15 cellular contexts compared by ENCODE assay signal in the genomic region with DNA sequence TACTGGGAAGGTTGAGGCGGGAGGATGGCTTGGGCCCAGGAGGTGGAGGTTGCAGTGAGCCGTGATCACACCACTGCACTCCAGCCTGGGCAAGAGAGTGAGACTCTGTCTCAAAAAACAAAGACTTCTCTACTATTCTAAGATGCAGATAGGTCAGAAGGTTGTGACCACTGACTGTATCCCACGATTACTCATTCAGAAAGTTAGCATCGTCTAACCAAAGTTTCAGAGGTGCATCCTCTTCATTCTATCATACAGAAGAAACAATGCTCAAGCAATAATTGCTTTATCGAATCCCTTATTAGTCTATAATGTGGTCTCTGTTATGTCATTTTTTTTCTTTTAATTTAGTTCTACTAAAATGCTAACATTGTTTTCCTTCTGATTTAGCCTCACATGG.
DNase-seq lines count a peak whose midpoint lies in the region; ATAC-seq lines count a peak whose summit lies in the region.
"Had no signal": no experiment of that assay in that cellular context is flagged by ENCODE, and none has a peak within 500 bp of the region (broad histone marks: within the 10 kb centered on the region; RNA-seq: fewer than 3 reads in every experiment).

No MANE protein-coding gene starts in this region.

- no peaks in the 10 kb centered on the region for H3K36me3 ChIP-seq in CD4-positive, alpha-beta memory T cell (ENCODE audit: insufficient read depth, low read length)
- H3K36me3 ChIP-seq: left ventricle myocardium inferior had no signal

- no peak overlapping the region for H3K4me3 ChIP-seq in CD4-positive, alpha-beta memory T cell (ENCODE audit: low read length in 2 of 2)
- H3K4me3 ChIP-seq: left ventricle myocardium inferior, skin epidermis had no signal

- H3K27me3 Mint-ChIP-seq in CD4-positive, alpha-beta memory T cell, result no peaks in the 10 kb centered on the region
- H3K27me3 Mint-ChIP-seq: B cell had no signal

- CTCF ChIA-PET in CD4-positive, alpha-beta memory T cell (lab: Charles Lee; ENCODE audit: partially characterized antibody), result no interaction called here

- DNase-seq in NCI-H82 treated with DMSO at 0.1 percent for 48 hours (lab: John Stamatoyannopoulos, UW; ENCODE audit: unreplicated experiment), result no peak
- no peak for DNase-seq in NCI-H187 (lab: John Stamatoyannopoulos, UW)
- DNase-seq in CD4-positive, alpha-beta memory T cell, result no peak
- DNase-seq in SHP77 (lab: John Stamatoyannopoulos, UW), result no peak
- DNase-seq: activated T-cell treated with anti-CD3 and anti-CD28 coated beads, Interleukin-2, amount 50 U/mL, for 4 hours; head of caudate nucleus; left ventricle myocardium inferior; NCI-H226; nephron progenitor cell had no signal

- H3K9me3 ChIP-seq in CD4-positive, alpha-beta memory T cell (ENCODE audit: control insufficient read depth in 1 of 2, low read length in 2 of 2), result no peaks in the 10 kb centered on the region
- H3K9me3 ChIP-seq: left ventricle myocardium inferior had no signal

- POLR2A ChIA-PET in CD4-positive, alpha-beta memory T cell (lab: Charles Lee; ENCODE audit: partially characterized antibody), result no interaction called here

- peaks cover 0 to 4% (median 0%) of the 10 kb centered on the region in 8 donors for H3K9me3 Mint-ChIP-seq in CD4-positive, alpha-beta memory T cell
- H3K9me3 Mint-ChIP-seq: activated T-cell treated with anti-CD3 and anti-CD28 coated beads, Interleukin-2, amount 50 U/mL, for 4 hours; nephron progenitor cell had no signal

- intact Hi-C loops in CD4-positive, alpha-beta memory T cell (cut with micrococcal nuclease), result no loop called here

- H3K27me3 ChIP-seq in CD4-positive, alpha-beta memory T cell (ENCODE audit: insufficient read depth, low read length), result no peaks in the 10 kb centered on the region

- H3K4me1 Mint-ChIP-seq in CD4-positive, alpha-beta memory T cell, result no peaks in the 10 kb centered on the region
- H3K4me1 Mint-ChIP-seq: B cell had no signal

- H3K4me3 Mint-ChIP-seq in CD4-positive, alpha-beta memory T cell, result no peak overlapping the region
- H3K4me3 Mint-ChIP-seq: activated T-cell treated with anti-CD3 and anti-CD28 coated beads, Interleukin-2, amount 50 U/mL, for 4 hours; B cell; nephron progenitor cell had no signal

- no peaks in the 10 kb centered on the region for H3K4me1 ChIP-seq in CD4-positive, alpha-beta memory T cell (ENCODE audit: insufficient read depth, low read length)
- H3K4me1 ChIP-seq: left ventricle myocardium inferior had no signal

- H3K36me3 Mint-ChIP-seq in CD4-positive, alpha-beta memory T cell, result peaks cover 23 to 45% of the 10 kb centered on the region in 2 donors

- no peak overlapping the region for H3K27ac Mint-ChIP-seq in CD4-positive, alpha-beta memory T cell
- H3K27ac Mint-ChIP-seq: B cell, nephron progenitor cell had no signal

- no peak overlapping the region for H3K27ac ChIP-seq in CD4-positive, alpha-beta memory T cell (ENCODE audit: low read depth, low read length)
- H3K27ac ChIP-seq: left ventricle myocardium inferior, skin epidermis had no signal

- ATAC-seq in GM18508 (IDR thresholded peaks at IDR 0.05; ENCODE audit: insufficient read depth, unreplicated experiment) (peak; percentile 83), GM19452 (IDR thresholded peaks at IDR 0.05; ENCODE audit: unreplicated experiment) (peak; percentile 95), HG02763 (IDR thresholded peaks at IDR 0.05; ENCODE audit: unreplicated experiment) (peak; percentile 82), HG03460 (IDR thresholded peaks at IDR 0.05; ENCODE audit: unreplicated experiment) (peak; percentile 98)
- ATAC-seq: activated T-cell treated with anti-CD3 and anti-CD28 coated beads, Interleukin-2, amount 50 U/mL, for 4 hours had no signal
